ENCODE assay signal across 1 cellular context in the genomic region with DNA sequence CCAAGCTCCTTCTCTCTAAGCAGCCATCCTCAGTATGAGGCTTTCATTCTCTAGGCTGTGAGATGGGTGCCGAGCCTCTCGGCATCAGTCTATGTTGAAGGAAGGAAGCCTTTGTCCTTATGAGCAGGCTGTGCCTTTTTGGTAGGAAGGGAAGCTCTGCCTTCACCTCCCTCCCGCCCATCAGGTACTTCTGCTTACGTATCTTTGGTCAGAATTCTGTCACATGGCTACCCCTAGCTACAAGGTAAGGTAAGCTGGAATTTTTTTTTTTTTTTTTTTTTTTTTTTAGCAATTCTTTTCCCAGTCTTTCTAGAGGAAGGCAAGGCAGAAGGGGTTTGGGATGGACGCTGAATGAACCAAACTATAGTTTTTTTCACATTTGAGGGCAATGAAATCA.
TF ChIP-seq lines count a peak whose summit lies in the region.

No MANE protein-coding gene starts in this region.

TF ChIP-seq in GM12878, 131 proteins besides CTCF, POLR2A, EP300 and RAD21:
- TF ChIP-seq NFIC (IDR thresholded peaks at IDR 0.05; ENCODE audit: low read depth, low read length) (0 out of 2 replicates have a peak, but pooled peaks have one; percentile 38), TARDBP (IDR thresholded peaks at IDR 0.05; ENCODE audit: borderline replicate concordance) (no peak), RELA (IDR thresholded peaks at IDR 0.05; ENCODE audit: borderline replicate concordance, partially characterized antibody) (no peak), ZNF384 (IDR thresholded peaks at IDR 0.05; ENCODE audit: borderline replicate concordance, low read depth, low read length) (peak; percentile 87)
